ENCODE assay signal across 21 cellular contexts in the genomic region with DNA sequence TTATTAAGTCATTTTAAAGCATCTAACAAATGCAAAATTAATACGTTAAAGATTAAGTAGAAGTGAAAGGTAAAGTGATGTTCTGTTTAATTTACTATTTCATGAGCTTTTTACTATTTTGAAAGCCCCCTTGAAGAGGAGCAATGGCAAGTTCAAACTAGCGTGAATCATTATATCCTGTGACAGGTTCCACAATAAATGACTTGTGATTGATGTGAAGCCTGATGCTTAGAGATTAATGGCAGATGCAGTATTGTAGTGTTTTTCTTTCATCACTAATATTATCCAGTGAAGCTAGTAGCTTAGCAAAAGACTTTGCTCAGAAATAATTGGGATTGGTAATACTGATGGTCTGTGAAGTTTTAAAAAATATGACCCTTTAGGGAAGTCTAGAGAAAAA. TPM values are rescaled to one million over a fixed set of nuclear protein-coding genes. Genes with fewer than 3 reads are reported as not detected.
"Had no signal": no experiment of that assay in that cellular context is flagged by ENCODE, and none has a peak within 500 bp of the region (broad histone marks: within the 10 kb centered on the region; RNA-seq: fewer than 3 reads in every experiment).

No MANE protein-coding gene starts in this region.

- H3K36me3 ChIP-seq: gastrocnemius medialis, right lobe of liver, thoracic aorta had no signal

- H3K9me3 Mint-ChIP-seq: activated CD4-positive, alpha-beta T cell treated with anti-CD3 and anti-CD28 coated beads, Interleukin-2, amount 10 ng/mL, durations not matched to agents 7 days and 5 days; activated CD8-positive, alpha-beta T cell treated with anti-CD3 and anti-CD28 coated beads for 36 hours; activated naive CD4-positive, alpha-beta T cell treated with anti-CD3 and anti-CD28 coated beads, Interleukin-2, amount 50 U/mL, for 72 hours; activated T-cell treated with anti-CD3 and anti-CD28 coated beads, Interleukin-2, amount 50 U/mL, for 4 hours; central memory CD8-positive, alpha-beta T cell; immature natural killer cell had no signal

- H3K27ac ChIP-seq: gastrocnemius medialis, right lobe of liver, thoracic aorta had no signal

- H3K27ac Mint-ChIP-seq: activated CD4-positive, alpha-beta T cell treated with anti-CD3 and anti-CD28 coated beads, Interleukin-2, amount 10 ng/mL, durations not matched to agents 7 days and 5 days; activated CD8-positive, alpha-beta T cell treated with anti-CD3 and anti-CD28 coated beads for 36 hours; activated naive CD4-positive, alpha-beta T cell treated with anti-CD3 and anti-CD28 coated beads, Interleukin-2, amount 50 U/mL, for 72 hours; immature natural killer cell; naive thymus-derived CD4-positive, alpha-beta T cell; T-helper 17 cell had no signal

- H3K4me1 Mint-ChIP-seq: activated CD4-positive, alpha-beta T cell treated with anti-CD3 and anti-CD28 coated beads, Interleukin-2, amount 10 ng/mL, durations not matched to agents 7 days and 5 days; central memory CD8-positive, alpha-beta T cell; naive thymus-derived CD4-positive, alpha-beta T cell; T-helper 17 cell had no signal

- H3K4me3 Mint-ChIP-seq: activated CD4-positive, alpha-beta T cell treated with anti-CD3 and anti-CD28 coated beads, Interleukin-2, amount 10 ng/mL, durations not matched to agents 7 days and 5 days; activated CD8-positive, alpha-beta T cell treated with anti-CD3 and anti-CD28 coated beads for 36 hours; activated T-cell treated with anti-CD3 and anti-CD28 coated beads, Interleukin-2, amount 50 U/mL, for 4 hours; central memory CD8-positive, alpha-beta T cell; immature natural killer cell; naive thymus-derived CD4-positive, alpha-beta T cell; T-helper 17 cell had no signal

- H3K27me3 ChIP-seq: gastrocnemius medialis, right lobe of liver had no signal

- H3K4me1 ChIP-seq: right lobe of liver had no signal

- H3K36me3 Mint-ChIP-seq: activated naive CD4-positive, alpha-beta T cell treated with anti-CD3 and anti-CD28 coated beads, Interleukin-2, amount 50 U/mL, for 72 hours; immature natural killer cell had no signal

- DNase-seq: activated CD4-positive, alpha-beta T cell treated with anti-CD3 and anti-CD28 coated beads, Interleukin-2, amount 10 ng/mL, durations not matched to agents 7 days and 5 days; activated CD4-positive, CD25-positive, alpha-beta regulatory T cell treated with anti-CD3 and anti-CD28 coated beads, Interleukin-2, amount 50 U/mL, for 72 hours; activated CD8-positive, alpha-beta T cell treated with anti-CD3 and anti-CD28 coated beads for 36 hours; activated naive CD4-positive, alpha-beta T cell; activated T-cell treated with anti-CD3 and anti-CD28 coated beads, Interleukin-2, amount 50 U/mL, for 4 hours; dermis blood vessel endothelial cell; effector CD4-positive, alpha-beta T cell; gastrocnemius medialis; hippocampal formation; immature natural killer cell; kidney; left colon; naive thymus-derived CD4-positive, alpha-beta T cell; right lobe of liver; stimulated activated CD4-positive, alpha-beta T cell treated with anti-CD3 and anti-CD28 coated beads, Interleukin-2, amount 100 ng/mL, for 48 hours; stimulated activated naive CD4-positive, alpha-beta T cell treated with Interleukin-2 at 50 U/mL for 16 hours; T-helper 17 cell; trophoblast cell had no signal

- ATAC-seq: activated CD8-positive, alpha-beta T cell treated with anti-CD3 and anti-CD28 coated beads for 36 hours; activated naive CD4-positive, alpha-beta T cell treated with anti-CD3 and anti-CD28 coated beads, Interleukin-2, amount 50 U/mL, for 72 hours; activated T-cell treated with anti-CD3 and anti-CD28 coated beads, Interleukin-2, amount 50 U/mL, for 4 hours; gastrocnemius medialis; left colon; naive thymus-derived CD4-positive, alpha-beta T cell; right lobe of liver; T-helper 17 cell had no signal

- H3K4me3 ChIP-seq: gastrocnemius medialis, right lobe of liver, thoracic aorta had no signal

- H3K9me3 ChIP-seq: gastrocnemius medialis, right lobe of liver, thoracic aorta had no signal

RNA-seq across cellular contexts. Expression of a gene that starts 57.3 kb away (rescaled TPM):
- total RNA-seq: activated CD4-positive, alpha-beta T cell treated with anti-CD3 and anti-CD28 coated beads, Interleukin-2, amount 10 ng/mL, durations not matched to agents 7 days and 5 days; activated CD8-positive, alpha-beta T cell treated with anti-CD3 and anti-CD28 coated beads for 36 hours; activated naive CD4-positive, alpha-beta T cell treated with anti-CD3 and anti-CD28 coated beads, Interleukin-2, amount 50 U/mL, for 72 hours; activated T-cell treated with anti-CD3 and anti-CD28 coated beads, Interleukin-2, amount 50 U/mL, for 4 hours; naive thymus-derived CD4-positive, alpha-beta T cell had no signal
- polyA plus RNA-seq: immature natural killer cell; naive thymus-derived CD4-positive, alpha-beta T cell had no signal
